In the genomic region with DNA sequence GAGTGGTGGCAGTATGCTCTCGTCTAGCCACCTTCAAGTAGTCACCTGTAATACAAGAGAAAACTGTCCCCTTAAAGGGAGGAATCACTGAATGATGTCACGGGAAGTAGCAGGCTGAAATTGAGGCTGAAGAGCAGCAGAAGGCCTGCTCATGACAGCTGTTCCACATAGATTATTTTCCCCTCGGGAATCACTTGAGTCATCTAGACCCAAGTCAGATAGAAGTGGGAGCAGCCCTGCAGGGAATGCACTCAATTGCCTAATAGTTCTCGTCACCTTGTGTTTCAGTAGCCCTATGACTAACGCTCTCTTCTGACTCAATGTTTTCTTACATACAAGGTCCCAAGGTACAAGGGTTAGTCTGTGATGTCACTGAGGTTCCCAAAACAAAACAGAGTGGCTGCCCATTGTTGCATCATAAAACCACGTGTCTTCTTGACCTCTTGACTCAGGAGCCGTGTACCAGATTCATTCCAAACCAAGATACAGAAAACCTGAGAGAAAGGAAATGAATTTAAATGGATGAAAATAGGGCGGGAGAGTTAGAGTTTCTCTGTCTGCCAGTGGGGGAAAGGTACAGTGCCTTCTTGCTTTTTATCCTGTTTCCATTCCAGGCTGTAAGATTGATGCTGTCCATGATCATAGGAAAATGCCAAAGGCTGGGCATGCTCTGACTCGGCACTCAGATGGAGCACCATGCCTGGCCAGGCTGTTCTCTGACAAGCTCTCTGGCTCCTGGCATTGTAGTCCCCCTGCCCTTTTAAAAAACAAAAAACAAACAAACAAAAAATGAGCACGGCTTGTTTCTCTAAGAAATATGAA, we compare ENCODE assay signal across 8 cellular contexts. TPM values are rescaled to one million over a fixed set of nuclear protein-coding genes. Genes with fewer than 3 reads are reported as not detected.
DNase-seq lines count a peak whose midpoint lies in the region; ATAC-seq and TF ChIP-seq lines count a peak whose summit lies in the region.

No MANE protein-coding gene starts in this region.

- peaks cover 19% of the 10 kb centered on the region for H3K4me1 Mint-ChIP-seq in activated T-helper 1 cell treated with anti-CD3 and anti-CD28 coated beads, Interleukin-12 subunit alpha, Interleukin-12 subunit beta, Interleukin-2, Interleukin-4 antibody, amounts not matched to agents 30 ng/mL and 10 ng/mL and 1 ng/mL, durations not matched to agents 14 hours and 24 hours and 36 hours (ENCODE audit: low read depth)

- H3K27me3 Mint-ChIP-seq in activated T-helper 1 cell treated with anti-CD3 and anti-CD28 coated beads, Interleukin-12 subunit alpha, Interleukin-12 subunit beta, Interleukin-2, Interleukin-4 antibody, amounts not matched to agents 30 ng/mL and 10 ng/mL and 1 ng/mL, durations not matched to agents 14 hours and 24 hours and 36 hours (ENCODE audit: insufficient read depth), result no peaks in the 10 kb centered on the region

- H3K4me3 Mint-ChIP-seq in activated T-helper 1 cell treated with anti-CD3 and anti-CD28 coated beads, Interleukin-12 subunit alpha, Interleukin-12 subunit beta, Interleukin-2, Interleukin-4 antibody, amounts not matched to agents 30 ng/mL and 10 ng/mL and 1 ng/mL, durations not matched to agents 14 hours and 24 hours and 36 hours, result no peak overlapping the region

- peaks cover 20% of the 10 kb centered on the region for H3K36me3 Mint-ChIP-seq in activated T-helper 1 cell treated with anti-CD3 and anti-CD28 coated beads, Interleukin-12 subunit alpha, Interleukin-12 subunit beta, Interleukin-2, Interleukin-4 antibody, amounts not matched to agents 30 ng/mL and 10 ng/mL and 1 ng/mL, durations not matched to agents 14 hours and 24 hours and 36 hours (ENCODE audit: low read depth)

- H3K27me3 ChIP-seq in right atrium auricular region (no peaks in the 10 kb centered on the region), subcutaneous abdominal adipose tissue (ENCODE audit: control insufficient read depth in 5 of 5, insufficient read depth in 4 of 5, low read length in 5 of 5) (no peaks in the 10 kb centered on the region)

- peak overlapping the region; percentile 74 for H3K27ac Mint-ChIP-seq in activated T-helper 1 cell treated with anti-CD3 and anti-CD28 coated beads, Interleukin-12 subunit alpha, Interleukin-12 subunit beta, Interleukin-2, Interleukin-4 antibody, amounts not matched to agents 30 ng/mL and 10 ng/mL and 1 ng/mL, durations not matched to agents 14 hours and 24 hours and 36 hours

- H3K27ac ChIP-seq in right atrium auricular region (peak overlapping the region; percentile 84 to 85), subcutaneous abdominal adipose tissue (ENCODE audit: low read depth, low read length) (peak overlapping the region; percentile 87)

- H3K4me1 ChIP-seq in right atrium auricular region (peaks cover 0 to 51% of the 10 kb centered on the region in 2 donors), subcutaneous abdominal adipose tissue (ENCODE audit: control insufficient read depth in 5 of 5, insufficient read depth in 5 of 5, low read length in 5 of 5) (peaks cover 20 to 56% (median 52%) of the 10 kb centered on the region in 5 donors)

- intact Hi-C loops in activated T-helper 1 cell treated with anti-CD3 and anti-CD28 coated beads, Interleukin-12 subunit alpha, Interleukin-12 subunit beta, Interleukin-2, Interleukin-4 antibody, amounts not matched to agents 30 ng/mL and 10 ng/mL and 1 ng/mL, durations not matched to agents 14 hours and 24 hours and 36 hours (cut with micrococcal nuclease), result loop anchor here (1.0 kb wide), 4 partner anchors 23 to 241 kb away; a partner anchor contains a TSS

- no peak for TF ChIP-seq CTCF in right atrium auricular region (IDR thresholded peaks at IDR 0.05)

- peak overlapping the region in 3 of 5 donors; percentile 22 to 56 (median 43) for H3K9ac ChIP-seq in subcutaneous abdominal adipose tissue (ENCODE audit: low read length in 5 of 5)

- H3K36me3 ChIP-seq in right atrium auricular region (peaks cover 27% of the 10 kb centered on the region), subcutaneous abdominal adipose tissue (ENCODE audit: control insufficient read depth in 5 of 5, insufficient read depth in 5 of 5, low read length in 5 of 5) (peaks cover 15 to 45% (median 31%) of the 10 kb centered on the region in 5 donors)

- H3K9me3 Mint-ChIP-seq in activated T-helper 1 cell treated with anti-CD3 and anti-CD28 coated beads, Interleukin-12 subunit alpha, Interleukin-12 subunit beta, Interleukin-2, Interleukin-4 antibody, amounts not matched to agents 30 ng/mL and 10 ng/mL and 1 ng/mL, durations not matched to agents 14 hours and 24 hours and 36 hours, result no peaks in the 10 kb centered on the region

- no peak overlapping the region for H3K4me3 ChIP-seq in right atrium auricular region
- no peak overlapping the region for H3K4me3 ChIP-seq in subcutaneous abdominal adipose tissue (ENCODE audit: low read depth in 1 of 5, low read length in 5 of 5)

- no peaks in the 10 kb centered on the region for H3K9me3 ChIP-seq in right atrium auricular region
- no peaks in the 10 kb centered on the region for H3K9me3 ChIP-seq in subcutaneous abdominal adipose tissue (ENCODE audit: control insufficient read depth in 5 of 5, low read length in 5 of 5)

- peak; percentile 24 for DNase-seq in NOMO-1 treated with DMSO at 0.1 percent for 48 hours (lab: John Stamatoyannopoulos, UW; ENCODE audit: unreplicated experiment)
- no peak for DNase-seq in NOMO-1 treated with dmso at 0.1 percent for 144 hours (lab: John Stamatoyannopoulos, UW; ENCODE audit: unreplicated experiment)
- DNase-seq in HPDE6-E6E7 (ENCODE audit: extremely low spot score), result peak; percentile 98
- DNase-seq in activated T-helper 1 cell treated with anti-CD3 and anti-CD28 coated beads, Interleukin-12 subunit alpha, Interleukin-12 subunit beta, Interleukin-2, Interleukin-4 antibody, amounts not matched to agents 30 ng/mL and 10 ng/mL and 1 ng/mL, durations not matched to agents 14 hours and 24 hours and 36 hours (ENCODE audit: low spot score), result no peak
- DNase-seq in right atrium auricular region (ENCODE audit: low spot score), result peak; percentile 91
- DNase-seq in midbrain (lab: John Stamatoyannopoulos, UW), result no peak

- ATAC-seq in GM21528 (IDR thresholded peaks at IDR 0.05; ENCODE audit: low FRiP score, unreplicated experiment), result no peak

RNA-seq across cellular contexts. Expression of a gene that starts 21.6 kb away (rescaled TPM):
- 3.0 and 3.7 TPM in 2 replicates for total RNA-seq in activated T-helper 1 cell treated with anti-CD3 and anti-CD28 coated beads, Interleukin-12 subunit alpha, Interleukin-12 subunit beta, Interleukin-2, Interleukin-4 antibody, amounts not matched to agents 30 ng/mL and 10 ng/mL and 1 ng/mL, durations not matched to agents 14 hours and 24 hours and 36 hours
- 100 to 1,000 TPM in 1 of 2 donors, 10 to 100 TPM in 1; 60.2 to 156 TPM for total RNA-seq in right atrium auricular region

RNA-seq across cellular contexts. Expression of a gene that starts 40.2 kb away (rescaled TPM):
- total RNA-seq in activated T-helper 1 cell treated with anti-CD3 and anti-CD28 coated beads, Interleukin-12 subunit alpha, Interleukin-12 subunit beta, Interleukin-2, Interleukin-4 antibody, amounts not matched to agents 30 ng/mL and 10 ng/mL and 1 ng/mL, durations not matched to agents 14 hours and 24 hours and 36 hours, result 32.7 and 38.1 TPM in 2 replicates
- 10 to 100 TPM; 10.5 to 19.8 TPM for total RNA-seq in right atrium auricular region

Comparison
In these comparisons a context has a peak if more than half of its experiments do, and no peak if none do; other contexts are left out.
1. DNase-seq: peak in NOMO-1 treated with DMSO at 0.1 percent for 48 hours (single experiment), HPDE6-E6E7 (single experiment) and right atrium auricular region (single experiment); none in NOMO-1 treated with dmso at 0.1 percent for 144 hours (single experiment), activated T-helper 1 cell treated with anti-CD3 and anti-CD28 coated beads, Interleukin-12 subunit alpha, Interleukin-12 subunit beta, Interleukin-2, Interleukin-4 antibody, amounts not matched to agents 30 ng/mL and 10 ng/mL and 1 ng/mL, durations not matched to agents 14 hours and 24 hours and 36 hours (single experiment) and midbrain (single experiment).
2. RNA of a gene that starts 21.6 kb away (total RNA-seq): 60.2 to 156 TPM in right atrium auricular region; 3.0 to 3.7 TPM in activated T-helper 1 cell treated with anti-CD3 and anti-CD28 coated beads, Interleukin-12 subunit alpha, Interleukin-12 subunit beta, Interleukin-2, Interleukin-4 antibody, amounts not matched to agents 30 ng/mL and 10 ng/mL and 1 ng/mL, durations not matched to agents 14 hours and 24 hours and 36 hours; every median in the first group is over 10 times any median in the second.